23 cellular contexts compared by ENCODE assay signal in genomic region chr1:167766538-167766937, GRCh38.
"Had no signal": no experiment of that assay in that cellular context is flagged by ENCODE, and none has a peak within 500 bp of the region (broad histone marks: within the 10 kb centered on the region; RNA-seq: fewer than 3 reads in every experiment).

No MANE protein-coding gene starts in this region.

- H3K9me3 Mint-ChIP-seq: naive thymus-derived CD4-positive, alpha-beta T cell; neural progenitor cell; stimulated activated memory B cell treated with anti-CD40 and anti-IgM and Interleukin-4, amounts not matched to agents 10 μg/mL and 1 μg/mL and 100 μg/mL, for 72 hours had no signal

- H3K27me3 Mint-ChIP-seq: naive thymus-derived CD4-positive, alpha-beta T cell; stimulated activated memory B cell treated with anti-CD40 and anti-IgM and Interleukin-4, amounts not matched to agents 10 μg/mL and 1 μg/mL and 100 μg/mL, for 72 hours had no signal

- H3K27me3 ChIP-seq: esophagus squamous epithelium, neural progenitor cell, right atrium auricular region, sigmoid colon, spleen, testis, tibial artery, upper lobe of left lung had no signal

- ATAC-seq: left lobe of liver; naive thymus-derived CD4-positive, alpha-beta T cell; stimulated activated memory B cell treated with anti-CD40 and anti-IgM and Interleukin-4, amounts not matched to agents 10 μg/mL and 1 μg/mL and 100 μg/mL, for 72 hours; stimulated activated naive CD8-positive, alpha-beta T cell treated with anti-CD3 and anti-CD28 coated beads, Interleukin-15, Interleukin-2, amounts not matched to agents 100 U/mL and 50 U/mL, for 24 hours had no signal

- H3K9me3 ChIP-seq: esophagus squamous epithelium, prostate gland, right atrium auricular region, sigmoid colon, spleen, testis, tibial artery, upper lobe of left lung had no signal

- H3K4me3 Mint-ChIP-seq: naive thymus-derived CD4-positive, alpha-beta T cell; nephron; neural progenitor cell; stimulated activated memory B cell treated with anti-CD40 and anti-IgM and Interleukin-4, amounts not matched to agents 10 μg/mL and 1 μg/mL and 100 μg/mL, for 72 hours had no signal

- H3K36me3 ChIP-seq: neural progenitor cell, prostate gland had no signal

- H3K4me2 ChIP-seq: neural progenitor cell had no signal

- H3K4me1 ChIP-seq: prostate gland, right atrium auricular region had no signal

- H3K27ac Mint-ChIP-seq: naive thymus-derived CD4-positive, alpha-beta T cell; nephron; neural progenitor cell; stimulated activated memory B cell treated with anti-CD40 and anti-IgM and Interleukin-4, amounts not matched to agents 10 μg/mL and 1 μg/mL and 100 μg/mL, for 72 hours had no signal

- DNase-seq: cerebellar nuclear complex; dorsolateral prefrontal cortex; effector CD4-positive, alpha-beta T cell; erythroblast; esophagus squamous epithelium; mesendoderm; midbrain; naive thymus-derived CD4-positive, alpha-beta T cell; nucleus accumbens; sigmoid colon; spleen; stimulated activated CD4-positive, alpha-beta T cell treated with anti-CD3 and anti-CD28 coated beads, Interleukin-4, amount 100 ng/mL, for 4 hours; stimulated activated naive CD8-positive, alpha-beta T cell treated with anti-CD3 and anti-CD28 coated beads, Interleukin-15, Interleukin-2, amounts not matched to agents 100 U/mL and 50 U/mL, for 24 hours; substantia nigra; testis; tibial artery; upper lobe of left lung had no signal

- H2AFZ ChIP-seq: neural progenitor cell had no signal

- H3K4me3 ChIP-seq: dorsolateral prefrontal cortex, esophagus squamous epithelium, neural progenitor cell, prostate gland, right atrium auricular region, sigmoid colon, spleen, testis, tibial artery, upper lobe of left lung had no signal

- H3K27ac ChIP-seq: dorsolateral prefrontal cortex, esophagus squamous epithelium, neural progenitor cell, prostate gland, right atrium auricular region, sigmoid colon, tibial artery, upper lobe of left lung had no signal

- H3K9ac ChIP-seq: neural progenitor cell had no signal
